28 cellular contexts compared by ENCODE assay signal in the genomic region with DNA sequence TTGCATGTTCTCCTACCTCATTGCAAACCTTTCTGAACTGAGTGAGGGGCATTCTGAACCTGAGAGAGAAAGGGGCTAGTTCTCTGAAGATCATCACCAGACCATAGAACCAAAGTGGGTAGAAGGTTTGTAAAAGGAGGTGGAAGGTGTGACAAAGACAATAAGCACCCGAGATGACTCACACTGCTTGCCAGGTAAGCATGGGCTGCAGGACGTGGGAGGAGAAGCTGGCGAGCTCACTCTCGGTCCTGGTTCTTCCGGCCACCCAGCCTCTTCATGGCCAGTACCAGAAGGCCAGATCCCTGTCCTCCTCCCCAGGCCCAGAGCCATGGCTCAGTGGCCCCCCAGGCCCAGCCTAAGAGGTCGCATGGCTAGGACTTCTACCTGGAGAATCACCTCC.
DNase-seq lines count a peak whose midpoint lies in the region; ATAC-seq and TF ChIP-seq lines count a peak whose summit lies in the region.
"Had no signal": no experiment of that assay in that cellular context is flagged by ENCODE, and none has a peak within 500 bp of the region (broad histone marks: within the 10 kb centered on the region; RNA-seq: fewer than 3 reads in every experiment).

No MANE protein-coding gene starts in this region.

- H3K27ac ChIP-seq in HEK293 (ENCODE audit: extremely low read depth, low read depth, low read length) = no peak overlapping the region
- H3K27ac ChIP-seq: gastrocnemius medialis, SJCRH30, skin epidermis, transverse colon had no signal

- ATAC-seq in esophagus mucosa = peak; percentile 66
- no peak for ATAC-seq in HG03039 (IDR thresholded peaks at IDR 0.05; ENCODE audit: unreplicated experiment)
- ATAC-seq: activated CD8-positive, alpha-beta T cell treated with anti-CD3 and anti-CD28 coated beads for 36 hours; gastrocnemius medialis; natural killer cell treated with Interleukin-12 subunit alpha and Interleukin-12 subunit beta and Interleukin-15 and Interleukin-18, amount 100 ng/mL, for 72 hours; stimulated activated naive CD8-positive, alpha-beta T cell treated with anti-CD3 and anti-CD28 coated beads, Interleukin-15, amount 100 ng/mL, for 72 hours had no signal

- DNase-seq in SW480 (ENCODE audit: low spot score) = peak; percentile 86
- peak; percentile 25 for DNase-seq in renal cortical epithelial cell (ENCODE audit: low read depth)
- DNase-seq in NCI-H748 (lab: John Stamatoyannopoulos, UW; ENCODE audit: unreplicated experiment) = no peak
- DNase-seq in AG08395 (ENCODE audit: low spot score) = no peak
- DNase-seq in NCI-H187 (lab: John Stamatoyannopoulos, UW) = no peak
- DNase-seq: ACHN; activated CD4-positive, alpha-beta T cell treated with anti-CD3 and anti-CD28 coated beads for 1 hour; activated CD8-positive, alpha-beta T cell treated with anti-CD3 and anti-CD28 coated beads for 36 hours; activated effector memory CD4-positive, alpha-beta T cell treated with Interleukin-2 at 50 U/mL for 16 hours; cortex of kidney; DMS79 treated with DMSO at 0.1 percent for 48 hours; gastrocnemius medialis; HCEC 1CT; hypothalamus; MV-4-11; NCI-H1694; NCI-H2171 treated with DMSO at 0.1 percent for 48 hours; NCI-H524; stimulated activated CD4-positive, alpha-beta T cell treated with anti-CD3 and anti-CD28 coated beads, Interleukin-1b, Interleukin-23, amount 100 ng/mL, for 48 hours; stimulated activated CD8-positive, alpha-beta memory T cell treated with anti-CD3 and anti-CD28 coated beads, Interleukin-4, amount 100 ng/mL, for 48 hours; stimulated activated naive CD8-positive, alpha-beta T cell treated with anti-CD3 and anti-CD28 coated beads, Interleukin-15, amount 100 ng/mL, for 72 hours; transverse colon had no signal

- no peaks in the 10 kb centered on the region for H3K36me3 ChIP-seq in HEK293 (ENCODE audit: control insufficient read depth in 2 of 2, insufficient read depth in 1 of 2, low read length in 2 of 2)
- H3K36me3 ChIP-seq: gastrocnemius medialis, SJCRH30, transverse colon had no signal

- no peaks in the 10 kb centered on the region for H3K4me1 ChIP-seq in HEK293 (ENCODE audit: control insufficient read depth, insufficient read depth, low read length)
- H3K4me1 ChIP-seq: gastrocnemius medialis, transverse colon had no signal

- TF ChIP-seq CTCF in HEK293 (tag by site-specific recombination; IDR thresholded peaks at IDR 0.05) = no peak

- no peaks in the 10 kb centered on the region for H3K9me3 ChIP-seq in HEK293 (ENCODE audit: control insufficient read depth, insufficient read depth, low read depth, low read length)
- H3K9me3 ChIP-seq: gastrocnemius medialis, SJCRH30, transverse colon had no signal

- no peak overlapping the region for H3K4me3 ChIP-seq in HEK293 (ENCODE audit: low read depth, low read length)
- H3K4me3 ChIP-seq: gastrocnemius medialis, SJCRH30, skin epidermis, transverse colon had no signal

- POLR2A ChIA-PET in HEK293 (lab: Yijun Ruan, JAX) = interaction anchor here (0.6 to 0.7 kb wide), 2 partner anchors 89 to 196 kb away, joined by 3 read pairs; no protein-coding TSS in a partner anchor

- CTCF ChIA-PET in HEK293 (lab: Yijun Ruan, JAX) = no interaction called here

TF ChIP-seq in HEK293, 187 proteins besides CTCF, POLR2A, EP300 and RAD21:
- TF ChIP-seq EGR2 (tag by site-specific recombination; IDR thresholded peaks at IDR 0.05; ENCODE audit: low read depth) (peak; percentile 58; the same call in 1 of the 2 replicates), ZNF274 (IDR thresholded peaks at IDR 0.05; ENCODE audit: low read length) (no peak), ZNF274 (tag by site-specific recombination; IDR thresholded peaks at IDR 0.05; ENCODE audit: borderline replicate concordance) (no peak), ZFHX2 (tag by site-specific recombination; conservative IDR thresholded peaks at IDR 0.05) (peak; percentile 52; the same call in 1 of the 2 replicates)
TF ChIP-seq in HEK293: peak in this region for 2.

Comparison
In these comparisons a context has a peak if more than half of its experiments do, and no peak if none do; other contexts are left out.
1. DNase-seq: peak in SW480 (single experiment) and renal cortical epithelial cell (single experiment); none in NCI-H748 (single experiment), AG08395 (single experiment) and NCI-H187 (0 of 2).